In the genomic region with DNA sequence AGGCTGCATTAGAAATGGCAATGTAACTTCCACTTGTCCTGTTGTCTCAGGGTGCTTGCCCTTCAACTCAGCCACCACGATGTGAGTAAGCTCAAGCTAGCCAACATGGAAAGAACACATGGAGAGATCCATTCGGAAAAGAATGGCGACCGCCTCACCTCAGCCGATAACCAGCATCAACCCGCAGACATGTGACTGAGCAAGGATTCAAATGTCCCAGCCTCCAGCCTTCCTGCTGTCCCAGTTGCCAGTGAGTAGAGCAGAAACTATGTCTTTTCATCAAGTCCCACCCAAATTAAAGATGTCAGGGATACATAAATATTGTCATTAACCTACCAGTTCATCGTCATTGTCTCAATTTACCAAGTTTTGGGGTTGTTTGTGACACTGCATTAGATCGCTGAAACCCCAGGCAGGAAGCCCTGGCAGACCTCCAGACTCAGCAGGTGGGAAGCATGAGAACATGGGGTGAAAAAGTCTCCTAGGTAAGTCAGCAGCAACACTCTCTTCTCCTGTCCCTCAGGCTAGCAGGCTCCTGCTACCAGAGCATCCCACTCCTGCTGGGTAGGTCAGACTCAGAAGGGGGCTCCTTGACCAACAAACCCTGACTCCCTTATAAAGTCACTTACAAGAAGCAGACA, we compare ENCODE assay signal across 17 cellular contexts.
DNase-seq lines count a peak whose midpoint lies in the region; ATAC-seq and TF ChIP-seq lines count a peak whose summit lies in the region.
"Had no signal": no experiment of that assay in that cellular context is flagged by ENCODE, and none has a peak within 500 bp of the region (broad histone marks: within the 10 kb centered on the region; RNA-seq: fewer than 3 reads in every experiment).

No MANE protein-coding gene starts in this region.

- POLR2A ChIA-PET in CD8-positive, alpha-beta T cell (lab: Charles Lee) = interaction anchor here (1.1 kb wide), 1 partner anchor 93 kb away, joined by 4 read pairs; no protein-coding TSS in a partner anchor

- no peaks in the 10 kb centered on the region for H3K27me3 Mint-ChIP-seq in CD8-positive, alpha-beta T cell (ENCODE audit: low read depth)
- H3K27me3 Mint-ChIP-seq: brain had no signal

- no peak overlapping the region for H3K4me3 ChIP-seq in CD8-positive, alpha-beta T cell (ENCODE audit: low read depth, low read length)
- H3K4me3 ChIP-seq: lung, PC-9 had no signal

- H3K9me3 ChIP-seq in CD8-positive, alpha-beta T cell (ENCODE audit: low read length) = no peaks in the 10 kb centered on the region

- peaks cover 64% of the 10 kb centered on the region for H3K4me1 Mint-ChIP-seq in CD8-positive, alpha-beta T cell (ENCODE audit: low read depth)

- no peak overlapping the region for H3K4me3 Mint-ChIP-seq in CD8-positive, alpha-beta T cell
- H3K4me3 Mint-ChIP-seq: brain had no signal

- TF ChIP-seq CTCF in CD8-positive, alpha-beta T cell (IDR thresholded peaks at IDR 0.05) = no peak

- intact Hi-C loops in CD8-positive, alpha-beta T cell (cut with DNase I, micrococcal nuclease) = loop anchor here (5.0 kb wide), 3 partner anchors 64 to 341 kb away; partner anchors contain the start of gene PALS2 (in 1 of the 2)

- peaks cover 56% of the 10 kb centered on the region for H3K4me1 ChIP-seq in CD8-positive, alpha-beta T cell (ENCODE audit: insufficient read depth, low read length)

- peak overlapping the region; percentile 42 for H3K27ac Mint-ChIP-seq in CD8-positive, alpha-beta T cell

- H3K36me3 ChIP-seq in CD8-positive, alpha-beta T cell (ENCODE audit: insufficient read depth, low read length) = no peaks in the 10 kb centered on the region

- H3K36me3 Mint-ChIP-seq in CD8-positive, alpha-beta T cell = no peaks in the 10 kb centered on the region
- H3K36me3 Mint-ChIP-seq: brain had no signal

- peak; percentile 30 for ATAC-seq in CD8-positive, alpha-beta T cell
- no peak for ATAC-seq in left lobe of liver

- H3K9me3 Mint-ChIP-seq in CD8-positive, alpha-beta T cell = no peaks in the 10 kb centered on the region
- H3K9me3 Mint-ChIP-seq: brain had no signal

- H3K27ac ChIP-seq in CD8-positive, alpha-beta T cell (ENCODE audit: low read depth, low read length) = no peak overlapping the region
- H3K27ac ChIP-seq: PC-9 had no signal

- no peaks in the 10 kb centered on the region for H3K27me3 ChIP-seq in CD8-positive, alpha-beta T cell (ENCODE audit: insufficient read depth, low read length)

- no peak for TF ChIP-seq POLR2A in erythroblast (IDR thresholded peaks at IDR 0.05; ENCODE audit: low read length)

- peak in 2 of 7 experiments; percentile 24 to 48 for DNase-seq in CD8-positive, alpha-beta T cell
- peak; percentile 48 for DNase-seq in Daoy (ENCODE audit: low read depth)
- peak; percentile 83 for DNase-seq in RPMI8226
- DNase-seq in erythroblast (lab: John Stamatoyannopoulos, UW) = peak; percentile 23 to 29
- no peak for DNase-seq in left lobe of liver (ENCODE audit: low spot score)
- DNase-seq in NCI-H1092 treated with DMSO at 0.1 percent for 48 hours (lab: John Stamatoyannopoulos, UW) = no peak
- DNase-seq in NCI-H524 treated with DMSO at 0.1 percent for 48 hours (lab: John Stamatoyannopoulos, UW) = no peak
- DNase-seq: activated CD4-positive, alpha-beta T cell treated with anti-CD3 and anti-CD28 coated beads for 1 hour; activated effector memory CD4-positive, alpha-beta T cell treated with Interleukin-2 at 50 U/mL for 16 hours; C1 segment of cervical spinal cord; effector CD4-positive, alpha-beta T cell; GF-D8; NCI-H1694 treated with DMSO at 0.1 percent for 48 hours; PC-9; SW 1271 had no signal

- CTCF ChIA-PET in CD8-positive, alpha-beta T cell (lab: Charles Lee) = interaction anchor here (0.8 to 1.4 kb wide), 2 partner anchors 17 to 70 kb away, joined by 3 read pairs; no protein-coding TSS in a partner anchor

Comparison
In these comparisons a context has a peak if more than half of its experiments do, and no peak if none do; other contexts are left out.
1. DNase-seq: peak in Daoy (single experiment), RPMI8226 (single experiment) and erythroblast (2 of 2); none in left lobe of liver (single experiment), NCI-H1092 treated with DMSO at 0.1 percent for 48 hours (single experiment) and NCI-H524 treated with DMSO at 0.1 percent for 48 hours (single experiment).